1 cellular context compared by ENCODE assay signal in genomic region chr6:98039876-98040605, GRCh38.
TF ChIP-seq lines count a peak whose summit lies in the region.

No MANE protein-coding gene starts in this region.

TF ChIP-seq in GM23338, 12 proteins besides CTCF, POLR2A, EP300 and RAD21 (continued from another document):
- TF ChIP-seq ZNF462 (CRISPR knock-in tag; IDR thresholded peaks at IDR 0.05), result peak; percentile 83
- TF ChIP-seq POLR2AphosphoS5 (IDR thresholded peaks at IDR 0.05; ENCODE audit: low read depth), result no peak
- no peak for TF ChIP-seq JUNB (IDR thresholded peaks at IDR 0.05; ENCODE audit: unreplicated experiment)
- no peak for TF ChIP-seq ZNF114 (CRISPR knock-in tag; IDR thresholded peaks at IDR 0.05)
TF ChIP-seq in GM23338: peak in this region for 3.
